In the genomic region with DNA sequence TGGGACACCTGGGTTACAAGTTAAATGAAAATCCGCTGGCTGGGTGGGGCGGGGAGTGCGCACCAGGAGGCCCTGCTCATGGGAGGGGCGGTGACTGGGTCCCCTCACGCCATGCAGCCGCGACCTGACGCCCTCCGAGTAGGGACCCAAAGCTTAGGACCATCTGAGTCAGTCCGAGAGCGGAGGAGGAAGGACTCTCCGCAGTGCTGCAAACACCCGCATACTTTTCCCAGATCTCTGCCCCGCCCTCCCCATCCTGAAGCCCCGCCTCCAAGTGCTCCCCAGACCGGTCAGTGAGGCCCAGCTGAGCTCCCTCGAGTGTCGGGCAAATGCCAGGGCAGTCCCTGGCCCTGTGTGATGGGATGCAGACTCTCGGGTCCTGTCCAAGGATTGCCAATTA, we compare ENCODE assay signal across 1 cellular context.
TF ChIP-seq lines count a peak whose summit lies in the region.

No MANE protein-coding gene starts in this region.

TF ChIP-seq in H1, 55 proteins besides CTCF, POLR2A, EP300 and RAD21:
- TF ChIP-seq ATF3 (IDR thresholded peaks at IDR 0.05; ENCODE audit: insufficient read depth, low read depth, low read length): no peak
- no peak for TF ChIP-seq SIX5 (IDR thresholded peaks at IDR 0.05; ENCODE audit: low read depth, low read length)
- no peak for TF ChIP-seq SRF (IDR thresholded peaks at IDR 0.05; ENCODE audit: low read depth, low read length)
- TF ChIP-seq TBP (IDR thresholded peaks at IDR 0.05; ENCODE audit: low read depth, low read length): no peak
- TF ChIP-seq SP2 (IDR thresholded peaks at IDR 0.05; ENCODE audit: low read length): no peak
- no peak for TF ChIP-seq NRF1 (IDR thresholded peaks at IDR 0.05; ENCODE audit: low read depth, low read length)
- no peak for TF ChIP-seq RFX5 (IDR thresholded peaks at IDR 0.05; ENCODE audit: borderline replicate concordance, low read depth, low read length)
- no peak for TF ChIP-seq ASH2L (IDR thresholded peaks at IDR 0.05; ENCODE audit: low read length)
TF ChIP-seq in H1: peak in this region for 0.
